Comparison of ENCODE assay signal across 12 cellular contexts in the genomic region with DNA sequence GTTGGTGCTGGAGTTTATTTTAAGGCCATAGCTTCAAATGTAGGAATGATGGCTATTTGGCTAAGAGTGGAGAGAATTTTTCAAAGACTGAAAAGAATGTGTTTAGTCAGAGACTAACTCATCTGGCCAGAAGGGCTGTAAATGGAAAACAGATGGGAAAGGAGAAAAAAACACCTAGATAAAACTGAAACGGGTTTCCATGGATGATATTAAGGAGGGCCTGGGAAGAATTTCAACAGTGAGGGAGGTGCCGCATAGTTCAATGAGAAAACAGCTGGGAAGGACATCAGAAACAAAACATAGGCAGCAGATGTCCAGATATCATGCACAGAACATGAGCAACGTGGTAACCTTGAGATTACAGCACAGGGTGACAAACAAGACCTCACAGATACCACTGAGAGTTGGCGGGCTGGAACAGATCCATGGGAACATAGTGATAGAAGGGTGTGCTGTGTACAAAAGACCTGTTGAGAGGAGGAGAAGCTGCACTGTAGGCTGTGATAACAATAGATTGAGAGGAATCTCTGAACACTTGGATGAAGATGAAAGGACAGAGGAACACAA. TPM values are rescaled to one million over a fixed set of nuclear protein-coding genes. Genes with fewer than 3 reads are reported as not detected.
DNase-seq lines count a peak whose midpoint lies in the region; ATAC-seq and TF ChIP-seq lines count a peak whose summit lies in the region.
"Had no signal": no experiment of that assay in that cellular context is flagged by ENCODE, and none has a peak within 500 bp of the region (broad histone marks: within the 10 kb centered on the region; RNA-seq: fewer than 3 reads in every experiment).

No MANE protein-coding gene starts in this region.

- peak; percentile 88 for ATAC-seq in gastroesophageal sphincter
- ATAC-seq in sciatic nerve = peak; percentile 95
- ATAC-seq in HG02840 (IDR thresholded peaks at IDR 0.05; ENCODE audit: low FRiP score, unreplicated experiment) = no peak
- ATAC-seq in HG02642 (IDR thresholded peaks at IDR 0.05; ENCODE audit: poor library complexity, unreplicated experiment) = no peak
- ATAC-seq: effector memory CD8-positive, alpha-beta T cell had no signal

- H3K4me3 ChIP-seq in SJSA1 = no peak overlapping the region
- H3K4me3 ChIP-seq in gastroesophageal sphincter = no peak overlapping the region
- H3K4me3 ChIP-seq: vagina had no signal

- H3K9me3 ChIP-seq in SJSA1 (replicated peaks) (no peaks in the 10 kb centered on the region), gastroesophageal sphincter (no peaks in the 10 kb centered on the region)
- H3K9me3 ChIP-seq: vagina had no signal

- no peak for TF ChIP-seq CTCF in gastroesophageal sphincter (IDR thresholded peaks at IDR 0.05)

- intact Hi-C loops in sciatic nerve (cut with DNase I) = no loop called here

- no peak for TF ChIP-seq EP300 in gastroesophageal sphincter (IDR thresholded peaks at IDR 0.05)

- H3K4me1 ChIP-seq in SJSA1 (replicated peaks) (peaks cover 33% of the 10 kb centered on the region), gastroesophageal sphincter (peaks cover 0 to 16% (median 13%) of the 10 kb centered on the region in 3 donors)

- peak; percentile 90 for DNase-seq in EL
- peak; percentile 49 to 82 for DNase-seq in SJSA1 (ENCODE audit: low read depth in 1 of 2, low spot score in 2 of 2)
- no peak for DNase-seq in sciatic nerve (ENCODE audit: low spot score)
- no peak for DNase-seq in NCI-H526 (lab: John Stamatoyannopoulos, UW)
- DNase-seq in stimulated activated CD4-positive, alpha-beta T cell treated with anti-CD3 and anti-CD28 coated beads, Interleukin-4, amount 100 ng/mL, for 24 hours = no peak
- DNase-seq: activated T-cell treated with anti-CD3 and anti-CD28 coated beads, Interleukin-2, amount 50 U/mL, for 48 hours; effector memory CD8-positive, alpha-beta T cell; NCI-H446 had no signal

- H3K27me3 ChIP-seq in SJSA1 (replicated peaks) (no peaks in the 10 kb centered on the region), gastroesophageal sphincter (no peaks in the 10 kb centered on the region)
- H3K27me3 ChIP-seq: vagina had no signal

- H3K36me3 ChIP-seq in SJSA1 (no peaks in the 10 kb centered on the region), gastroesophageal sphincter (no peaks in the 10 kb centered on the region)
- H3K36me3 ChIP-seq: vagina had no signal

- 27 to 29% methylated on average over 4 of the region's 4 CpGs for WGBS in gastroesophageal sphincter (ENCODE audit: low coverage in 1 of 2), 2 donors

- H3K27ac ChIP-seq in SJSA1 (peak overlapping the region; percentile 54), gastroesophageal sphincter (peak overlapping the region in 3 of 4 donors; percentile 9 to 73 (median 61))
- H3K27ac ChIP-seq: vagina had no signal

- no peak for TF ChIP-seq POLR2A in gastroesophageal sphincter (IDR thresholded peaks at IDR 0.05)

RNA-seq across cellular contexts. Expression of a gene that starts 31.2 kb away (rescaled TPM):
- total RNA-seq in SJSA1 (2014; rRNA removed; shearing (Covaris generic)) = 69.2 and 81.2 TPM in 2 replicates
- 10 to 100 TPM; 64.3 to 96.5 (median 80.7) TPM for total RNA-seq in gastroesophageal sphincter
- 83.4 TPM for total RNA-seq in sciatic nerve

Comparison
In these comparisons a context has a peak if more than half of its experiments do, and no peak if none do; other contexts are left out.
1. DNase-seq: peak in EL (single experiment) and SJSA1 (2 of 2); none in sciatic nerve (single experiment), NCI-H526 (0 of 2) and stimulated activated CD4-positive, alpha-beta T cell treated with anti-CD3 and anti-CD28 coated beads, Interleukin-4, amount 100 ng/mL, for 24 hours (single experiment).
2. ATAC-seq: peak in gastroesophageal sphincter (single experiment) and sciatic nerve (single experiment); none in HG02840 (single experiment) and HG02642 (single experiment).